ENCODE assay signal across 8 cellular contexts in genomic region chr20:1466211-1467081, GRCh38. TPM values are rescaled to one million over a fixed set of nuclear protein-coding genes. Genes with fewer than 3 reads are reported as not detected.
DNase-seq lines count a peak whose midpoint lies in the region; ATAC-seq and TF ChIP-seq lines count a peak whose summit lies in the region.

Gene NSFL1C, minus strand, starts transcription at chr20:1466849. Its CDS starts 25 bp downstream, at chr20:1466824.

- peaks cover 47% of the 10 kb centered on the region for H3K79me2 ChIP-seq in OCI-LY3 (ENCODE audit: low read length)

- intact Hi-C loops in mucosa of descending colon (cut with DNase I, micrococcal nuclease) = no loop called here

- peaks cover 54% of the 10 kb centered on the region for H3K4me1 ChIP-seq in OCI-LY3 (ENCODE audit: low read length)
- H3K4me1 ChIP-seq in mucosa of descending colon (ENCODE audit: low read depth) = peaks cover 32% of the 10 kb centered on the region

- H2AFZ ChIP-seq in OCI-LY3 (ENCODE audit: low read depth, low read length) = peak within 1 kb of the TSS; percentile 98

- H3K4me3 ChIP-seq in OCI-LY3 (ENCODE audit: low read length) = peak within 1 kb of the TSS; percentile 90
- H3K4me3 ChIP-seq in epithelial cell of esophagus (ENCODE audit: low read length) = peak within 1 kb of the TSS; percentile 75
- peak within 1 kb of the TSS; percentile 92 for H3K4me3 ChIP-seq in mucosa of descending colon

- no peaks in the 10 kb centered on the region for H3K9me3 ChIP-seq in OCI-LY3 (ENCODE audit: insufficient read depth, low read length)
- no peaks in the 10 kb centered on the region for H3K9me3 ChIP-seq in mucosa of descending colon

- H3K4me2 ChIP-seq in OCI-LY3 (ENCODE audit: low read length) = peak within 1 kb of the TSS; percentile 95

- peak within 1 kb of the TSS; percentile 74 for H3K9ac ChIP-seq in OCI-LY3 (ENCODE audit: low read length)

- no peaks in the 10 kb centered on the region for H3K27me3 ChIP-seq in OCI-LY3 (ENCODE audit: low read depth, low read length)

- H3K27ac ChIP-seq in OCI-LY3 (ENCODE audit: low read length) = peak within 1 kb of the TSS; percentile 56

- DNase-seq in DMS 273 (lab: John Stamatoyannopoulos, UW; ENCODE audit: unreplicated experiment) (peak; percentile 98), HuH-7.5 (ENCODE audit: low spot score) (peak; percentile 94), activated T-cell treated with anti-CD3 and anti-CD28 coated beads for 1 hour (ENCODE audit: low read depth) (peak; percentile 93), epithelial cell of esophagus (ENCODE audit: low read depth) (peak; percentile 98), mucosa of descending colon (peak; percentile 96 to 98 (median 97))
- DNase-seq in stimulated activated CD8-positive, alpha-beta memory T cell treated with anti-CD3 and anti-CD28 coated beads, Interleukin-4, amount 100 ng/mL, for 24 hours (ENCODE audit: low read depth) = peak; percentile 96

- TF ChIP-seq CTCF in OCI-LY3 (IDR thresholded peaks at IDR 0.05; ENCODE audit: low read depth, low read length) = peak; percentile 87
- peak; percentile 65 for TF ChIP-seq CTCF in epithelial cell of esophagus (IDR thresholded peaks at IDR 0.05; ENCODE audit: insufficient read depth, low read depth, low read length, missing control alignments)
- TF ChIP-seq CTCF in mucosa of descending colon (IDR thresholded peaks at IDR 0.05) = peak; percentile 99

- H4K20me1 ChIP-seq in OCI-LY3 (ENCODE audit: insufficient read depth, low read length) = peaks cover 34% of the 10 kb centered on the region

- ATAC-seq in GM21515 (IDR thresholded peaks at IDR 0.05; ENCODE audit: unreplicated experiment) = peak; percentile 88
- ATAC-seq in mucosa of descending colon = peak; percentile 90

- H3K36me3 ChIP-seq in OCI-LY3 (replicated peaks; ENCODE audit: low read depth, low read length) (peaks cover 23% of the 10 kb centered on the region), mucosa of descending colon (ENCODE audit: low read depth) (no peaks in the 10 kb centered on the region)

RNA-seq across cellular contexts. Expression of gene NSFL1C, which starts in this region (rescaled TPM):
- 10 to 100 TPM; 70.3 to 84.1 (median 80.0) TPM for total RNA-seq in mucosa of descending colon

Comparison
In these comparisons a context has a peak if more than half of its experiments do, and no peak if none do; other contexts are left out.
1. Peak in every context shown above with its lines: DNase-seq, ATAC-seq, H3K4me3 ChIP-seq and H3K27ac ChIP-seq.